ENCODE assay signal across 1 cellular context in the genomic region with DNA sequence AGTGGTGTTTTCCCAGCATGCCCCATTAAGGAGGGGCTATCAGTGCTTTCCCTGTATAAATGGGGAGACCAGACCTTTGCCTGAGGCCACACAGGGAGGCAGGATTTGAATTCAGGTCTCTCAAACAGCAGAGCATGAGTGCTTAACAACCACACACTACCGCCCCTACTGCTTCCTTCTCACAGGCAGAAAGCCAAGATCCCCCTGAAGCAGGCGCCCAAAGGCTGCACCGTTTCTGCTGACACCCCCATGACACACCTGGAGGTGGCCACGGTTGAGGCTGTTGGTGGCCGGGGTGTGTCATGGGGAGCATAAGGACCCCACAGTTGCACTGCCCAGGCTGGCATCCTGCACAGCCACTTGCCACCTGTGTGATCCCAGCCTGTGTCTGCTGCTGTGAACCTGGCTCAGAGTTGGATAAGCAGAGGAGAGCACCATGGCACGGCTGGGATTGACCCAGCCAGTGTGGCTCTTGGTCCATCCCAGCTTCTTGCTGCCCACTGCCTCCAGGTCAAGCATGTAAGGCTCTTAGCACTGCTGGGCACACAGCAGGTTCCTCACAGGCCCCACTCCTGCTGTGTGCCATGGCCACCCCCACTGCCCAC.
TF ChIP-seq lines count a peak whose summit lies in the region.

No MANE protein-coding gene starts in this region.

TF ChIP-seq in H1, 55 proteins besides CTCF, POLR2A, EP300 and RAD21:
- TF ChIP-seq EZH2 (IDR thresholded peaks at IDR 0.05; ENCODE audit: low read depth, low read length, severe bottlenecking) (no peak), FOSL1 (IDR thresholded peaks at IDR 0.05; ENCODE audit: insufficient read depth, low read depth, low read length) (no peak)
